Comparison of ENCODE assay signal across 9 cellular contexts in the genomic region with DNA sequence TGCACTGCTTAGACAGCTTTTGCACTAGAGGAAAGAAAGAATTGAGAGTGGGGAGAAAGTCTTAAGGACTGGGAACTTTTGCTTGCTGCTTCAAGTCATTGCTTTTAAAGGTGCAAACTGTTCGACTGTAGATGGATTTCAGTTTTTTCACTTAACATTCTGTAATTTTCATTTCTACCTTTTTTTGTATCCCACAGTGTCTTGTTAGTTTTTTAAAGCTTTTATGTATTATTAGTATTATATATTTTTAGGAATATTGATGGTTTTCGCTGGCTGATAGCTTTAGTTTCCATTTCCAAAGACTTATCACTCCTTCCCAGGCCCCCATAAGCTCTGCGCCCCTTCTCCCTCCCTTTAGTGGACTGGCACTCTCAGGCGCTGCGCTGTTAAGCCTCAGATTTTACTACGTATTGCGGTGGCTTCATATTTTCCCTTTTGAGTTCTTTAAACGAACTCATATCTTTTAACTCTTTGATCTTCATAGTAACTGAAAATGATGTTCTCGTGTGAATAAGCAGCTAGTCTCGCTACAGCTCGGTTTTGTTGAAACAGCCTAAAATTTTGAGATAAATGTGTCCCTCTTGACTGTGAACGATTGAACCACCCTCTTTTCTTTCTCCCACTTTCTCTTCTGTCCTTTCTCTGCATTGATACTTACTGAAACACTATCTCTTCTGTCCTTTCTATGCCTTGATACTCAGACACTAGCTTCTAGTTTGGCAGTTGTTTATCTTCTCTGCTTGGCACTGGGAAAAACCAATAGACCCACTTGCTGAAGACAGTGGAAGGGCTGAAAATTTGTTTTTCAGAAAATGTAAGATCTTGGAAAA. TPM values are rescaled to one million over a fixed set of nuclear protein-coding genes. Genes with fewer than 3 reads are reported as not detected.
DNase-seq lines count a peak whose midpoint lies in the region; ATAC-seq and TF ChIP-seq lines count a peak whose summit lies in the region.
"Had no signal": no experiment of that assay in that cellular context is flagged by ENCODE, and none has a peak within 500 bp of the region (broad histone marks: within the 10 kb centered on the region; RNA-seq: fewer than 3 reads in every experiment).

No MANE protein-coding gene starts in this region.

- intact Hi-C loops in left ventricle myocardium superior (cut with micrococcal nuclease): no loop called here
- intact Hi-C loops in mammary epithelial cell (cut with micrococcal nuclease): loop anchor here (2.0 to 5.0 kb wide), 4 partner anchors 71 to 705 kb away; no protein-coding TSS in a partner anchor
- intact Hi-C loops in left lung (cut with DNase I): no loop called here
- intact Hi-C loops in upper lobe of right lung (cut with DNase I): no loop called here

- peak overlapping the region; percentile 93 for H3K4me2 ChIP-seq in mammary epithelial cell (ENCODE audit: insufficient read depth, low read depth, low read length)

- dilution Hi-C loops in mammary epithelial cell (cut with HindIII; ENCODE audit: low sequenced_read_pairs): no loop called here

- CTCF ChIA-PET in mammary epithelial cell (lab: Charles Lee; ENCODE audit: low non-redundant PET): no interaction called here

- H3K79me2 ChIP-seq in mammary epithelial cell (ENCODE audit: insufficient read depth, low read length): no peaks in the 10 kb centered on the region

- H3K27me3 ChIP-seq in cardiac muscle cell (no peaks in the 10 kb centered on the region), mammary epithelial cell (ENCODE audit: insufficient read depth, low read length) (no peaks in the 10 kb centered on the region), left lung (peaks cover 0 to 21% of the 10 kb centered on the region in 2 donors), upper lobe of right lung (no peaks in the 10 kb centered on the region)

- DNase-seq in cardiac muscle cell (ENCODE audit: low read depth in 1 of 2, low spot score in 1 of 2): peak in 1 of 2 donors; percentile 44
- no peak for DNase-seq in left ventricle myocardium superior
- DNase-seq in mammary epithelial cell: no peak
- DNase-seq in left lung: no peak
- no peak for DNase-seq in upper lobe of right lung
- DNase-seq in T-helper 1 cell: no peak
- DNase-seq in UCSD-AML1 (lab: John Stamatoyannopoulos, UW; ENCODE audit: unreplicated experiment): no peak
- no peak for DNase-seq in activated CD4-positive, alpha-beta T cell treated with anti-CD3 and anti-CD28 coated beads, Interleukin-2, amount 50 U/mL, for 48 hours

- ATAC-seq in left ventricle myocardium superior (no peak), left lung (no peak), upper lobe of right lung (no peak)

- peak overlapping the region; percentile 15 for H3K4me3 ChIP-seq in cardiac muscle cell
- H3K4me3 ChIP-seq in mammary epithelial cell (replicated peaks in 1 of 3; ENCODE audit: insufficient read depth in 1 of 3, low read depth in 2 of 3, low read length in 3 of 3): peak overlapping the region; percentile 53 to 81 (median 63)
- H3K4me3 ChIP-seq in left lung: peak overlapping the region; percentile 12 to 51
- peak overlapping the region; percentile 62 for H3K4me3 ChIP-seq in upper lobe of right lung

- in situ Hi-C loops in mammary epithelial cell (cut with MboI; ENCODE audit: low sequenced_read_pairs in 2 of 2): no loop called here

- WGBS in mammary epithelial cell (ENCODE audit: low coverage, missing lambda C conversion rate): 4% methylated on average over 12 of the region's 12 CpGs

- H3K36me3 ChIP-seq in cardiac muscle cell (no peaks in the 10 kb centered on the region), mammary epithelial cell (ENCODE audit: insufficient read depth, low read length) (no peaks in the 10 kb centered on the region), left lung (no peaks in the 10 kb centered on the region), upper lobe of right lung (no peaks in the 10 kb centered on the region)

- no peaks in the 10 kb centered on the region for H4K20me1 ChIP-seq in mammary epithelial cell (ENCODE audit: insufficient read depth, low read length)

- no peaks in the 10 kb centered on the region for H3K9me3 ChIP-seq in cardiac muscle cell (ENCODE audit: low read depth)
- no peaks in the 10 kb centered on the region for H3K9me3 ChIP-seq in mammary epithelial cell (replicated peaks; ENCODE audit: insufficient read depth, low read length)
- H3K9me3 ChIP-seq in left lung: no peaks in the 10 kb centered on the region
- H3K9me3 ChIP-seq in upper lobe of right lung: no peaks in the 10 kb centered on the region

- peaks cover 16% of the 10 kb centered on the region for H3K4me1 ChIP-seq in cardiac muscle cell (ENCODE audit: low read depth)
- H3K4me1 ChIP-seq in mammary epithelial cell (ENCODE audit: insufficient read depth, low read length): peaks cover 19% of the 10 kb centered on the region
- H3K4me1 ChIP-seq in left lung: peaks cover 0 to 7% of the 10 kb centered on the region in 2 donors
- H3K4me1 ChIP-seq in upper lobe of right lung: no peaks in the 10 kb centered on the region

- TSS peak; percentile 78 for BruUV-seq in mammary epithelial cell (replicated peaks; lab: Mats Ljungman, UMichigan)

- peak overlapping the region; percentile 79 for H3K9ac ChIP-seq in mammary epithelial cell (ENCODE audit: insufficient read depth, low read length)

- TF ChIP-seq CTCF in cardiac muscle cell (IDR thresholded peaks at IDR 0.05; ENCODE audit: low read depth, low read length): no peak
- TF ChIP-seq CTCF in mammary epithelial cell (conservative IDR thresholded peaks at IDR 0.05 in 1 of 2, IDR thresholded peaks at IDR 0.05 in 1 of 2; ENCODE audit: extremely low read depth in 1 of 2, insufficient read depth in 1 of 2, low read depth in 1 of 2, low read length in 2 of 2): no peak
- no peak for TF ChIP-seq CTCF in left lung (IDR thresholded peaks at IDR 0.05)
- TF ChIP-seq CTCF in upper lobe of right lung (IDR thresholded peaks at IDR 0.05): no peak

- H3K27ac ChIP-seq in cardiac muscle cell: peak overlapping the region; percentile 79
- H3K27ac ChIP-seq in mammary epithelial cell (ENCODE audit: insufficient read depth, low read depth, low read length): peak overlapping the region; percentile 94
- H3K27ac ChIP-seq in left lung: peak overlapping the region; percentile 87 to 96
- peak overlapping the region; percentile 88 for H3K27ac ChIP-seq in upper lobe of right lung
- H3K27ac ChIP-seq: C4-2B had no signal

- peak overlapping the region; percentile 88 for H2AFZ ChIP-seq in mammary epithelial cell (ENCODE audit: low read depth, low read length)

RNA-seq across cellular contexts. Expression of gene ETV1, which starts 2.5 kb away (rescaled TPM):
- 70.3 and 73.1 TPM in 2 replicates for total RNA-seq in cardiac muscle cell
- polyA plus RNA-seq in cardiac muscle cell: 93.7 and 116 TPM in 2 replicates
- 29.8 TPM for total RNA-seq in left ventricle myocardium superior
- 10 to 100 TPM; 10.7 to 14.9 TPM for total RNA-seq in mammary epithelial cell
- 14.6 TPM for polyA plus RNA-seq in mammary epithelial cell
- 30.5 TPM for polyA minus RNA-seq in mammary epithelial cell
- total RNA-seq in left lung: 100 to 1,000 TPM in 1 of 2 donors, 10 to 100 TPM in 1; 61.6 to 134 TPM
- 110 TPM for total RNA-seq in upper lobe of right lung
